20 cellular contexts compared by ENCODE assay signal in the genomic region with DNA sequence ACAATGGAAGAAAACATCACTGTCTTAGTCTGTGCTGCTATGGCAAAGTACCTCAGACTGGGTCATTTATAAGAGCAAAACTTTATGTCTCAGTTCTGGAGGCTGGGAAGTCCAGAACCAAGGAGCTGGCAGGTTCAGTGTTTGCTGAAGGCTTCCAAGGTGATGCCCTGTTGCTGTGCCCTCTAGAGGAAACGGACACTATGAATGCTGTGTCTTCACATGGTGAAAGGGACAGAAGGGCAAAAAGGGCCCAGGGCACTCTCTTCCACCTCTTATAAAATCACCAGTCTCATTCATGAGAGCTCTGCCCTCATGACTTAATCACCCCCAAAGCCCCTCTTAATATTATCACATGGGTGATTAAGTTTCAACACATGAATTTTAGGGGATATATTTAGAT.
DNase-seq lines count a peak whose midpoint lies in the region; ATAC-seq, FAIRE-seq and TF ChIP-seq lines count a peak whose summit lies in the region.
"Had no signal": no experiment of that assay in that cellular context is flagged by ENCODE, and none has a peak within 500 bp of the region (broad histone marks: within the 10 kb centered on the region; RNA-seq: fewer than 3 reads in every experiment).

No MANE protein-coding gene starts in this region.

- ATAC-seq in HG03521 (IDR thresholded peaks at IDR 0.05; ENCODE audit: unreplicated experiment) = no peak
- ATAC-seq: Panc1 had no signal

- DNase-seq in H54 (ENCODE audit: insufficient read length, low spot score) (no peak), retinal pigment epithelial cell (ENCODE audit: low read depth) (no peak), tibial artery (no peak), Calu3 (no peak)
- DNase-seq: BE2C, DMS153, DND-41, H7, MG63, NCI-H2029 treated with DMSO at 0.1 percent for 48 hours, NCI-H526 treated with DMSO at 0.1 percent for 48 hours, SHP77 treated with DMSO at 0.1 percent for 48 hours, SW 1271 had no signal

- intact Hi-C loops in tibial artery (cut with DNase I; ENCODE audit: low total_unique reads) = no loop called here
- intact Hi-C loops in Calu3 (cut with micrococcal nuclease; ENCODE audit: unreplicated experiment) = no loop called here

- H3K4me1 Mint-ChIP-seq in Calu3 (ENCODE audit: low read depth, unreplicated experiment) = peaks cover 12% of the 10 kb centered on the region

- no peaks in the 10 kb centered on the region for H3K27me3 Mint-ChIP-seq in Calu3 (ENCODE audit: unreplicated experiment)

- TF ChIP-seq CTCF in LNCAP (IDR thresholded peaks at IDR 0.05) = 0 out of 2 replicates have a peak, but pooled peaks have one; percentile 23
- peak; percentile 33; the same call in 1 of the 2 replicates for TF ChIP-seq CTCF in VCaP (conservative IDR thresholded peaks at IDR 0.05)
- peak; percentile 6 for TF ChIP-seq CTCF in retinal pigment epithelial cell (conservative IDR thresholded peaks at IDR 0.05; ENCODE audit: low read depth, low read length)
- no peak for TF ChIP-seq CTCF in tibial artery (IDR thresholded peaks at IDR 0.05)
- TF ChIP-seq CTCF in Calu3 (IDR thresholded peaks at IDR 0.05; ENCODE audit: unreplicated experiment) = no peak

- no TSS peak for BruUV-seq in Calu3 (replicated peaks; lab: Mats Ljungman, UMichigan)

- no peak for TF ChIP-seq POLR2A in H54 (IDR thresholded peaks at IDR 0.05; ENCODE audit: low read depth, low read length)

- no peak overlapping the region for H3K27ac Mint-ChIP-seq in Calu3 (ENCODE audit: unreplicated experiment)
- H3K27ac Mint-ChIP-seq: T-helper 1 cell treated with Interleukin-12 subunit alpha and Interleukin-12 subunit beta and Interleukin-4 antibody, amounts not matched to agents 30 μg/mL and 1 μg/mL, for 36 hours had no signal

- no peaks in the 10 kb centered on the region for H3K36me3 Mint-ChIP-seq in Calu3 (ENCODE audit: insufficient read depth, unreplicated experiment)

- peak; percentile 67 for FAIRE-seq in H54 (lab: Jason Lieb, UNC)

- H3K4me3 ChIP-seq in retinal pigment epithelial cell (ENCODE audit: low read length) (no peak overlapping the region), tibial artery (no peak overlapping the region)
- H3K4me3 ChIP-seq: MG63, SK-N-MC had no signal

- H3K4me3 Mint-ChIP-seq in Calu3 (ENCODE audit: low read depth, unreplicated experiment) = no peak overlapping the region
- H3K4me3 Mint-ChIP-seq: T-helper 1 cell treated with Interleukin-12 subunit alpha and Interleukin-12 subunit beta and Interleukin-4 antibody, amounts not matched to agents 30 μg/mL and 1 μg/mL, for 36 hours had no signal

- H3K27me3 ChIP-seq in tibial artery = no peaks in the 10 kb centered on the region
- H3K27me3 ChIP-seq: BE2C, MG63 had no signal

- no peak overlapping the region for H3K27ac ChIP-seq in VCaP
- H3K27ac ChIP-seq in tibial artery = no peak overlapping the region
- H3K27ac ChIP-seq: RWPE1, SK-N-MC had no signal

- H3K9me3 Mint-ChIP-seq in Calu3 (ENCODE audit: low read depth, unreplicated experiment) = no peaks in the 10 kb centered on the region
- H3K9me3 Mint-ChIP-seq: T-helper 1 cell treated with Interleukin-12 subunit alpha and Interleukin-12 subunit beta and Interleukin-4 antibody, amounts not matched to agents 30 μg/mL and 1 μg/mL, for 36 hours had no signal

- H3K4me1 ChIP-seq in tibial artery = no peaks in the 10 kb centered on the region

- no peaks in the 10 kb centered on the region for H3K9me3 ChIP-seq in tibial artery
- H3K9me3 ChIP-seq: BE2C, MG63 had no signal

- CTCF ChIA-PET in Calu3 (lab: Charles Lee) = no interaction called here

- no peaks in the 10 kb centered on the region for H3K36me3 ChIP-seq in tibial artery
- H3K36me3 ChIP-seq: BE2C, MG63 had no signal

Comparison
In these comparisons a context has a peak if more than half of its experiments do, and no peak if none do; other contexts are left out.
1. CTCF ChIP-seq: peak in LNCAP (single experiment), VCaP (single experiment) and retinal pigment epithelial cell (single experiment); none in tibial artery (0 of 2) and Calu3 (single experiment).